ENCODE assay signal across 10 cellular contexts in the genomic region with DNA sequence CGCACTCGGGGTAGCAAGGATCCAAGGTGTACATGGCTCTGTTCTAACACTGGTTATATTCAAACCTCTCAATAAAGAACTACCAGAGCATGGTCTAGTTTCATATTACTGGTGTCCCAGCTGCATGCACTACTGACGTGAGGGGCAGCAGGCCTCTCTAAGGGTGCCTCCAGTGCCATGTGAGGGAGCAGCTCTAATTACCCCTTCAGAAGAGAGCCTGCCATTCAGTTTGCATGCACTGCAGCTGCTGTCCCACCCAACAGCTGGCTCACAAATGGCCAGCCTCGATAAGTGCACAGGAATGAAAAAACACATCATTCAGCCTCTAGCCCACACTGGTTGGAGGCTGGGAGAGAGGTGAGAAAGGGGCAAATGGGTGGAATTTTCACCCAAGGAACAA.
"Had no signal": no experiment of that assay in that cellular context is flagged by ENCODE, and none has a peak within 500 bp of the region (broad histone marks: within the 10 kb centered on the region; RNA-seq: fewer than 3 reads in every experiment).

No MANE protein-coding gene starts in this region.

- H3K4me3 Mint-ChIP-seq: activated B cell treated with CpG ODN at 0.5 μM for 24 hours; activated CD4-positive, alpha-beta memory T cell treated with anti-CD3 and anti-CD28 coated beads for 36 hours; activated naive CD8-positive, alpha-beta T cell; activated T-helper 1 cell treated with anti-CD3 and anti-CD28 coated beads, Interleukin-12 subunit alpha, Interleukin-12 subunit beta, Interleukin-2, Interleukin-4 antibody, amounts not matched to agents 30 ng/mL and 10 ng/mL and 1 ng/mL, durations not matched to agents 14 hours and 24 hours and 36 hours had no signal

- H3K9me3 Mint-ChIP-seq: activated T-helper 1 cell treated with anti-CD3 and anti-CD28 coated beads, Interleukin-12 subunit alpha, Interleukin-12 subunit beta, Interleukin-2, Interleukin-4 antibody, amounts not matched to agents 30 ng/mL and 10 ng/mL and 1 ng/mL, durations not matched to agents 14 hours and 24 hours and 36 hours had no signal

- H3K27me3 Mint-ChIP-seq: activated B cell treated with CpG ODN at 0.5 μM for 24 hours; activated CD4-positive, alpha-beta memory T cell treated with anti-CD3 and anti-CD28 coated beads for 36 hours; activated naive CD8-positive, alpha-beta T cell had no signal

- H3K4me3 ChIP-seq: lung had no signal

- DNase-seq: activated B cell treated with CpG ODN at 0.5 μM for 24 hours; activated T-cell treated with anti-CD3 and anti-CD28 coated beads for 4 hours; effector CD8-positive, alpha-beta T cell; hippocampal formation; left colon; occipital lobe had no signal

- H3K27ac Mint-ChIP-seq: activated B cell treated with CpG ODN at 0.5 μM for 24 hours; activated CD4-positive, alpha-beta memory T cell treated with anti-CD3 and anti-CD28 coated beads for 36 hours; activated naive CD8-positive, alpha-beta T cell; activated T-helper 1 cell treated with anti-CD3 and anti-CD28 coated beads, Interleukin-12 subunit alpha, Interleukin-12 subunit beta, Interleukin-2, Interleukin-4 antibody, amounts not matched to agents 30 ng/mL and 10 ng/mL and 1 ng/mL, durations not matched to agents 14 hours and 24 hours and 36 hours had no signal
